ENCODE assay signal across 24 cellular contexts in genomic region chr18:58354051-58354450, GRCh38.
"Had no signal": no experiment of that assay in that cellular context is flagged by ENCODE, and none has a peak within 500 bp of the region (broad histone marks: within the 10 kb centered on the region; RNA-seq: fewer than 3 reads in every experiment).

No MANE protein-coding gene starts in this region.

- H2AFZ ChIP-seq: neural progenitor cell had no signal

- H3K27me3 ChIP-seq: dorsolateral prefrontal cortex, esophagus squamous epithelium, left lung, neural progenitor cell, right atrium auricular region, testis, tibial nerve, upper lobe of right lung, uterus had no signal

- H3K9me3 ChIP-seq: esophagus squamous epithelium, left lung, prostate gland, right atrium auricular region, testis, tibial nerve, upper lobe of right lung, uterus had no signal

- H3K4me2 ChIP-seq: neural progenitor cell had no signal

- H3K9ac ChIP-seq: neural progenitor cell had no signal

- H3K4me1 ChIP-seq: esophagus squamous epithelium, neural progenitor cell, prostate gland, right atrium auricular region, testis, tibial nerve, upper lobe of right lung, uterus had no signal

- H3K36me3 ChIP-seq: neural progenitor cell, uterus had no signal

- FAIRE-seq: colon, frontal cortex, kidney had no signal

- H3K27ac ChIP-seq: dorsolateral prefrontal cortex, esophagus squamous epithelium, left lung, neural progenitor cell, prostate gland, right atrium auricular region, testis, tibial nerve, upper lobe of right lung, uterus had no signal

- DNase-seq: dorsolateral prefrontal cortex; effector CD4-positive, alpha-beta T cell; esophagus squamous epithelium; head of caudate nucleus; kidney; left cardiac atrium; left lung; midbrain; naive thymus-derived CD4-positive, alpha-beta T cell; stimulated activated CD4-positive, alpha-beta T cell treated with anti-CD3 and anti-CD28 coated beads, Interleukin-2, amount 100 ng/mL, for 24 hours; stimulated activated CD4-positive, alpha-beta T cell treated with anti-CD3 and anti-CD28 coated beads, Interleukin-4, amount 100 ng/mL, for 24 hours; stimulated activated naive CD8-positive, alpha-beta T cell treated with anti-CD3 and anti-CD28 coated beads, Interleukin-15, Interleukin-2, amounts not matched to agents 100 U/mL and 50 U/mL, for 24 hours; substantia nigra; testis; upper lobe of right lung; uterus had no signal

- ATAC-seq: left cardiac atrium; left lung; naive thymus-derived CD4-positive, alpha-beta T cell; sciatic nerve; stimulated activated effector memory CD8-positive, alpha-beta T cell treated with anti-CD3 and anti-CD28 coated beads, Interleukin-12 subunit alpha, Interleukin-12 subunit beta, amount 100 ng/mL, for 72 hours; stimulated activated naive CD8-positive, alpha-beta T cell treated with anti-CD3 and anti-CD28 coated beads, Interleukin-15, Interleukin-2, amounts not matched to agents 100 U/mL and 50 U/mL, for 24 hours had no signal

- H3K4me3 ChIP-seq: dorsolateral prefrontal cortex, esophagus squamous epithelium, left lung, neural progenitor cell, prostate gland, right atrium auricular region, testis, tibial nerve, upper lobe of right lung, uterus had no signal
